11 cellular contexts compared by ENCODE assay signal in the genomic region with DNA sequence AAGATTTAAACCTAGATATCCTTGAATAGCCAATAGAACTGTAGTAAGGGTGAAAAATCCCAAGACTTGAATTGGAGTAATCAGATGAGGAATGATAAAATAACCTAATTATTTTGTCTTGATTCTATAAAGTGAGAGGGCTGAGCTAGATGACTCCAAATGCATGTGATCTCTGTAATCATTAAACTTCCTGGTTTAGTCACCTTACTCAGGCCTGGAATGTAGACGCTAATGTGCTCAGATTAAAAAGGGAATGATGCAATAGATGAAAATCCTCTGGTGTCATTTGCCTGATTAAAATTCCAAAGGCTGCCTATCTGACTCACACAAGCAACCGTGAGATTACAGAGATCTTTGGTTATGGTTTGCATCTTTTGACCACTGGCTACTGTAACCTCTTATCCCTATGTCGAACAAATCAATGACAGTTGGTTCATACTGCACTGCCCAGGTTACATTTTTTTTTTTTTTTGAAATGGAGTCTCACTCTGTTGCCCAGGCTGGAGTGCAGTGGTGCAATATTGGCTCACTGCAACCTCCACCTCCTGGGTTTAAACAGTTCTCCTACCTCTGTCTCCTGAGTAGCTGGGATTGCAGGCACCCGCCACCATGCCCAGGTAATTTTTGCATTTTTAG. TPM values are rescaled to one million over a fixed set of nuclear protein-coding genes. Genes with fewer than 3 reads are reported as not detected.
DNase-seq lines count a peak whose midpoint lies in the region; ATAC-seq and TF ChIP-seq lines count a peak whose summit lies in the region.
"Had no signal": no experiment of that assay in that cellular context is flagged by ENCODE, and none has a peak within 500 bp of the region (broad histone marks: within the 10 kb centered on the region; RNA-seq: fewer than 3 reads in every experiment).

No MANE protein-coding gene starts in this region.

- no peak for ATAC-seq in stimulated activated memory B cell treated with anti-CD40 and anti-IgM and Interleukin-4, amounts not matched to agents 10 μg/mL and 1 μg/mL and 100 μg/mL, for 72 hours
- ATAC-seq in HG02885 (IDR thresholded peaks at IDR 0.05; ENCODE audit: poor library complexity, unreplicated experiment): no peak
- ATAC-seq: Right ventricle myocardium inferior had no signal

- H3K9ac ChIP-seq in mesendoderm (ENCODE audit: low read length): no peak overlapping the region

- H2BK120ac ChIP-seq in mesendoderm (ENCODE audit: low read depth, low read length): no peak overlapping the region

- H3K36me3 Mint-ChIP-seq in Caco-2 (ENCODE audit: insufficient read depth, unreplicated experiment): peaks cover 10% of the 10 kb centered on the region
- H3K36me3 Mint-ChIP-seq in stimulated activated memory B cell treated with anti-CD40 and anti-IgM and Interleukin-4, amounts not matched to agents 10 μg/mL and 1 μg/mL and 100 μg/mL, for 72 hours: no peaks in the 10 kb centered on the region

- H3K36me3 ChIP-seq in Caco-2 (ENCODE audit: control insufficient read depth, insufficient read depth, low read length) (no peaks in the 10 kb centered on the region), mesendoderm (ENCODE audit: control insufficient read depth, insufficient read depth, low read length) (no peaks in the 10 kb centered on the region), ascending aorta (no peaks in the 10 kb centered on the region)
- no peaks in the 10 kb centered on the region for H3K36me3 ChIP-seq in effector memory CD4-positive, alpha-beta T cell (ENCODE audit: control insufficient read depth, insufficient read depth, low read length)
- H3K36me3 ChIP-seq: colonic mucosa had no signal

- no CpG with 5 or more reads among the region's 4 CpGs for WGBS in mesendoderm (ENCODE audit: extremely low coverage, insufficient coverage, low lambda C conversion rate)

- no peak overlapping the region for H3K4me3 Mint-ChIP-seq in Caco-2 (ENCODE audit: unreplicated experiment)
- H3K4me3 Mint-ChIP-seq in stimulated activated memory B cell treated with anti-CD40 and anti-IgM and Interleukin-4, amounts not matched to agents 10 μg/mL and 1 μg/mL and 100 μg/mL, for 72 hours: no peak overlapping the region

- peak overlapping the region; percentile 74 for H3K27ac Mint-ChIP-seq in Caco-2 (ENCODE audit: unreplicated experiment)
- H3K27ac Mint-ChIP-seq in stimulated activated memory B cell treated with anti-CD40 and anti-IgM and Interleukin-4, amounts not matched to agents 10 μg/mL and 1 μg/mL and 100 μg/mL, for 72 hours: no peak overlapping the region

- peak overlapping the region; percentile 56 for H4K8ac ChIP-seq in mesendoderm (ENCODE audit: low read depth, low read length)

- H3K4me1 ChIP-seq in Caco-2: peaks cover 40% of the 10 kb centered on the region
- no peaks in the 10 kb centered on the region for H3K4me1 ChIP-seq in mesendoderm (ENCODE audit: control insufficient read depth, low read depth, low read length)
- peaks cover 14% of the 10 kb centered on the region for H3K4me1 ChIP-seq in effector memory CD4-positive, alpha-beta T cell (ENCODE audit: control insufficient read depth, insufficient read depth, low read length, poor library complexity, severe bottlenecking)
- no peaks in the 10 kb centered on the region for H3K4me1 ChIP-seq in ascending aorta
- H3K4me1 ChIP-seq: colonic mucosa had no signal

- H3K79me1 ChIP-seq in mesendoderm (ENCODE audit: low read length): no peaks in the 10 kb centered on the region

- H3K27me3 Mint-ChIP-seq in Caco-2 (ENCODE audit: insufficient read depth, unreplicated experiment): no peaks in the 10 kb centered on the region
- H3K27me3 Mint-ChIP-seq in stimulated activated memory B cell treated with anti-CD40 and anti-IgM and Interleukin-4, amounts not matched to agents 10 μg/mL and 1 μg/mL and 100 μg/mL, for 72 hours: no peaks in the 10 kb centered on the region

- H3K9me3 Mint-ChIP-seq in Caco-2 (ENCODE audit: unreplicated experiment): no peaks in the 10 kb centered on the region
- peaks cover 3% of the 10 kb centered on the region for H3K9me3 Mint-ChIP-seq in stimulated activated memory B cell treated with anti-CD40 and anti-IgM and Interleukin-4, amounts not matched to agents 10 μg/mL and 1 μg/mL and 100 μg/mL, for 72 hours

- H3K9me3 ChIP-seq in Caco-2: no peaks in the 10 kb centered on the region
- H3K9me3 ChIP-seq in effector memory CD4-positive, alpha-beta T cell (ENCODE audit: control insufficient read depth, low read length): no peaks in the 10 kb centered on the region
- H3K9me3 ChIP-seq in ascending aorta: no peaks in the 10 kb centered on the region
- H3K9me3 ChIP-seq: colonic mucosa had no signal

- intact Hi-C loops in Caco-2 (cut with micrococcal nuclease; ENCODE audit: unreplicated experiment) (no loop called here), ascending aorta (cut with DNase I) (no loop called here)

- POLR2A ChIA-PET in Caco-2 (lab: Charles Lee): interaction anchor here (0.7 kb wide), 1 partner anchor 100 kb away, joined by 6 read pairs; no protein-coding TSS in a partner anchor

- H3K27ac ChIP-seq in mesendoderm (ENCODE audit: low read depth, low read length) (no peak overlapping the region), ascending aorta (no peak overlapping the region)
- no peak overlapping the region for H3K27ac ChIP-seq in effector memory CD4-positive, alpha-beta T cell (ENCODE audit: insufficient read depth, low read length, poor library complexity, severe bottlenecking)
- H3K27ac ChIP-seq: colonic mucosa had no signal

- BruUV-seq in Caco-2 (replicated peaks; lab: Mats Ljungman, UMichigan): no TSS peak

- H3K56ac ChIP-seq in mesendoderm (ENCODE audit: low read length): no peak overlapping the region

- H3K4me2 ChIP-seq in mesendoderm (ENCODE audit: low read length): no peak overlapping the region

- H2AK5ac ChIP-seq in mesendoderm (ENCODE audit: low read length): no peak overlapping the region

- H2BK15ac ChIP-seq in mesendoderm (replicated peaks; ENCODE audit: low read depth): no peak overlapping the region

- CTCF ChIA-PET in Caco-2 (lab: Charles Lee): interaction anchor here (0.6 to 1.2 kb wide), 4 partner anchors 37 to 349 kb away, joined by 3 to 5 read pairs (median 4); partner anchors contain the start of gene SUPV3L1

- H3K4me3 ChIP-seq in Caco-2 (ENCODE audit: low read depth, low read length) (no peak overlapping the region), choroid plexus epithelial cell (ENCODE audit: low read depth, low read length) (no peak overlapping the region), mesendoderm (ENCODE audit: low read length) (no peak overlapping the region), ascending aorta (no peak overlapping the region)
- H3K4me3 ChIP-seq in effector memory CD4-positive, alpha-beta T cell (ENCODE audit: insufficient read depth, low read depth, low read length, poor library complexity, severe bottlenecking): no peak overlapping the region
- H3K4me3 ChIP-seq: colonic mucosa had no signal

- no peaks in the 10 kb centered on the region for H3K79me2 ChIP-seq in mesendoderm (ENCODE audit: control insufficient read depth, insufficient read depth, low read length)

- TF ChIP-seq CTCF in Caco-2 (IDR thresholded peaks at IDR 0.05; ENCODE audit: insufficient read depth in 1 of 2, low read depth in 1 of 2, low read length in 1 of 2, severe bottlenecking in 1 of 2, unreplicated experiment in 1 of 2) (no peak), choroid plexus epithelial cell (conservative IDR thresholded peaks at IDR 0.05; ENCODE audit: low read depth, low read length) (no peak), ascending aorta (IDR thresholded peaks at IDR 0.05) (no peak)

- H4K5ac ChIP-seq in mesendoderm (ENCODE audit: low read length): no peak overlapping the region

- H3K23ac ChIP-seq in mesendoderm (ENCODE audit: low read length): no peak overlapping the region

- DNase-seq in Caco-2: peak; percentile 38 to 75
- DNase-seq in NCI-H226: peak; percentile 95
- peak; percentile 81 for DNase-seq in choroid plexus epithelial cell (ENCODE audit: low read depth)
- peak; percentile 92 for DNase-seq in mesendoderm
- DNase-seq in effector memory CD4-positive, alpha-beta T cell: no peak
- no peak for DNase-seq in ascending aorta (ENCODE audit: low spot score in 2 of 2)
- DNase-seq: colonic mucosa, GDM1 had no signal

- H3K4ac ChIP-seq in mesendoderm (ENCODE audit: low read depth, low read length): peak overlapping the region; percentile 37

- H3K27me3 ChIP-seq in Caco-2 (replicated peaks; ENCODE audit: control insufficient read depth, insufficient read depth, low read length) (no peaks in the 10 kb centered on the region), mesendoderm (ENCODE audit: insufficient read depth, low read length, poor library complexity) (no peaks in the 10 kb centered on the region), ascending aorta (no peaks in the 10 kb centered on the region)
- H3K27me3 ChIP-seq in effector memory CD4-positive, alpha-beta T cell (replicated peaks; ENCODE audit: control insufficient read depth, insufficient read depth, low read length, poor library complexity, severe bottlenecking): no peaks in the 10 kb centered on the region
- H3K27me3 ChIP-seq: colonic mucosa had no signal

- peaks cover 39% of the 10 kb centered on the region for H3K4me1 Mint-ChIP-seq in Caco-2 (ENCODE audit: low read depth, unreplicated experiment)
- H3K4me1 Mint-ChIP-seq in stimulated activated memory B cell treated with anti-CD40 and anti-IgM and Interleukin-4, amounts not matched to agents 10 μg/mL and 1 μg/mL and 100 μg/mL, for 72 hours: peaks cover 19% of the 10 kb centered on the region

- no peak overlapping the region for H2BK5ac ChIP-seq in mesendoderm (ENCODE audit: low read length)

- no peak overlapping the region for H3K18ac ChIP-seq in mesendoderm (ENCODE audit: low read length)

RNA-seq across cellular contexts. Expression of gene HKDC1, which starts 2.9 kb away (rescaled TPM):
- total RNA-seq in Caco-2 (2022): 18.7 and 24.5 TPM in 2 replicates
- 0.28 TPM for polyA plus RNA-seq in mesendoderm (2013, experiment 1 of 2)
- polyA plus RNA-seq in mesendoderm (2013, experiment 2 of 2): 0.31 TPM
- not detected for total RNA-seq in ascending aorta
- total RNA-seq: Right ventricle myocardium inferior had no signal

RNA-seq across cellular contexts. Expression of gene SUPV3L1, which starts 37.2 kb away (rescaled TPM):
- 77.1 and 79.2 TPM in 2 replicates for total RNA-seq in Caco-2 (2022)
- 46.5 TPM for polyA plus RNA-seq in mesendoderm (2013, experiment 1 of 2)
- polyA plus RNA-seq in mesendoderm (2013, experiment 2 of 2): 46.4 TPM
- 4.6 TPM for total RNA-seq in ascending aorta

Comparison
In these comparisons a context has a peak if more than half of its experiments do, and no peak if none do; other contexts are left out.
1. DNase-seq: peak in Caco-2 (2 of 2), NCI-H226 (single experiment), choroid plexus epithelial cell (single experiment) and mesendoderm (single experiment); none in effector memory CD4-positive, alpha-beta T cell (0 of 3) and ascending aorta (0 of 2).
2. RNA of gene HKDC1, which starts 2.9 kb away (total RNA-seq): 18.7 to 24.5 TPM in Caco-2; not detected in ascending aorta (single experiment); every median in the first group is over 10 times any median in the second.
3. RNA of gene SUPV3L1, which starts 37.2 kb away (total RNA-seq): 77.1 to 79.2 TPM in Caco-2; 4.6 TPM in ascending aorta (single experiment); every median in the first group is over 10 times any median in the second.